ENCODE assay signal across 8 cellular contexts in genomic region chr12:27179399-27180214, GRCh38.
DNase-seq lines count a peak whose midpoint lies in the region; ATAC-seq and TF ChIP-seq lines count a peak whose summit lies in the region.

No MANE protein-coding gene starts in this region.

- H3K4me3 Mint-ChIP-seq in activated naive CD8-positive, alpha-beta T cell treated with anti-CD3 and anti-CD28 coated beads, Interleukin-2, amount 50 U/mL, for 24 hours, result peak overlapping the region; percentile 35

- POLR2A ChIA-PET in AG04449 (lab: Yijun Ruan, JAX), result interaction anchor here (1.0 to 1.7 kb wide), 7 partner anchors 8 to 105 kb away, joined by 3 to 6 read pairs (median 4); partner anchors contain the start of gene STK38L

- no peak for TF ChIP-seq CTCF in AG04449 (IDR thresholded peaks at IDR 0.05; ENCODE audit: insufficient read depth, low read length, missing control alignments)

- H3K27me3 ChIP-seq in thymus (ENCODE audit: control insufficient read depth, insufficient read depth), result no peaks in the 10 kb centered on the region

- H3K36me3 Mint-ChIP-seq in activated naive CD8-positive, alpha-beta T cell treated with anti-CD3 and anti-CD28 coated beads, Interleukin-2, amount 50 U/mL, for 24 hours (ENCODE audit: low read depth), result no peaks in the 10 kb centered on the region

- H3K36me3 ChIP-seq in thymus (ENCODE audit: control insufficient read depth, insufficient read depth), result no peaks in the 10 kb centered on the region

- H3K27ac Mint-ChIP-seq in activated naive CD8-positive, alpha-beta T cell treated with anti-CD3 and anti-CD28 coated beads, Interleukin-2, amount 50 U/mL, for 24 hours, result peak overlapping the region; percentile 87

- H3K4me3 ChIP-seq in AG04449 (ENCODE audit: low read depth, low read length), result no peak overlapping the region
- no peak overlapping the region for H3K4me3 ChIP-seq in thymus (ENCODE audit: low read length)

- CTCF ChIA-PET in AG04449 (lab: Yijun Ruan, JAX), result interaction anchor here (0.6 to 2.8 kb wide), 7 partner anchors 11 to 166 kb away, joined by 3 to 16 read pairs (median 3); no protein-coding TSS in a partner anchor

- DNase-seq in AG04449 (ENCODE audit: low read depth, low spot score) (peak; percentile 97), NAMALWA (ENCODE audit: low spot score) (peak; percentile 69), islet precursor cell (peak; percentile 91), NCI-H2107 (lab: John Stamatoyannopoulos, UW) (no peak)
- DNase-seq in activated naive CD8-positive, alpha-beta T cell treated with anti-CD3 and anti-CD28 coated beads, Interleukin-2, amount 50 U/mL, for 24 hours, result peak; percentile 21

- H3K9me3 Mint-ChIP-seq in activated naive CD8-positive, alpha-beta T cell treated with anti-CD3 and anti-CD28 coated beads, Interleukin-2, amount 50 U/mL, for 24 hours, result no peaks in the 10 kb centered on the region

- ATAC-seq in GM18505 (IDR thresholded peaks at IDR 0.05; ENCODE audit: unreplicated experiment) (peak; percentile 92), HG02759 (IDR thresholded peaks at IDR 0.05; ENCODE audit: unreplicated experiment) (peak; percentile 93)
- ATAC-seq in activated naive CD8-positive, alpha-beta T cell treated with anti-CD3 and anti-CD28 coated beads, Interleukin-2, amount 50 U/mL, for 24 hours, result peak; percentile 95

- H3K27ac ChIP-seq in thymus (ENCODE audit: low read depth), result peak overlapping the region; percentile 31

- peaks cover 53% of the 10 kb centered on the region for H3K4me1 Mint-ChIP-seq in activated naive CD8-positive, alpha-beta T cell treated with anti-CD3 and anti-CD28 coated beads, Interleukin-2, amount 50 U/mL, for 24 hours

- WGBS in thymus, result 72% methylated on average over 6 of the region's 6 CpGs

- H3K4me1 ChIP-seq in thymus (ENCODE audit: control insufficient read depth, insufficient read depth, low read length), result no peaks in the 10 kb centered on the region

- TF ChIP-seq POLR2A in GM18505 (IDR thresholded peaks at IDR 0.05; ENCODE audit: borderline replicate concordance, extremely low read depth, insufficient read depth, insufficient read length), result no peak

- no peaks in the 10 kb centered on the region for H3K9me3 ChIP-seq in thymus (ENCODE audit: control insufficient read depth)

- H3K27me3 Mint-ChIP-seq in activated naive CD8-positive, alpha-beta T cell treated with anti-CD3 and anti-CD28 coated beads, Interleukin-2, amount 50 U/mL, for 24 hours, result no peaks in the 10 kb centered on the region
